26 cellular contexts compared by ENCODE assay signal in genomic region chr1:44514673-44515072, GRCh38.
"Had no signal": no experiment of that assay in that cellular context is flagged by ENCODE, and none has a peak within 500 bp of the region (broad histone marks: within the 10 kb centered on the region; RNA-seq: fewer than 3 reads in every experiment).

No MANE protein-coding gene starts in this region.

- FAIRE-seq: colon, endometrium had no signal

- H3K36me3 ChIP-seq: gastrocnemius medialis, transverse colon, WERI-Rb-1 had no signal

- H3K9me3 ChIP-seq: gastrocnemius medialis, testis, transverse colon had no signal

- H3K4me1 ChIP-seq: gastrocnemius medialis, testis, transverse colon had no signal

- H3K79me2 ChIP-seq: hepatocyte had no signal

- H2AFZ ChIP-seq: hepatocyte had no signal

- H3K4me3 ChIP-seq: gastrocnemius medialis, hepatocyte, skin epidermis, testis, transverse colon had no signal

- ATAC-seq: gastrocnemius medialis, natural killer cell, sciatic nerve, T-helper 17 cell had no signal

- H3K27ac ChIP-seq: gastrocnemius medialis, hepatocyte, skin epidermis, testis, transverse colon, WERI-Rb-1 had no signal

- DNase-seq: activated CD4-positive, alpha-beta memory T cell treated with anti-CD3 and anti-CD28 coated beads, Interleukin-2, amount 10 ng/mL, durations not matched to agents 7 days and 5 days; activated CD4-positive, alpha-beta T cell treated with anti-CD3 and anti-CD28 coated beads, Interleukin-2, amount 10 ng/mL, durations not matched to agents 24 days and 14 days; activated CD4-positive, CD25-positive, alpha-beta regulatory T cell treated with anti-CD3 and anti-CD28 coated beads, Interleukin-2, amount 50 U/mL, for 72 hours; activated CD8-positive, alpha-beta memory T cell treated with anti-CD3 and anti-CD28 coated beads, Interleukin-2, amount 50 U/mL, for 48 hours; activated gamma-delta T cell; activated naive CD4-positive, alpha-beta T cell treated with anti-CD3 and anti-CD28 coated beads, Interleukin-2, amount 50 U/mL, for 16 hours; activated T-cell treated with anti-CD3 and anti-CD28 coated beads, Interleukin-2, amount 50 U/mL, for 24 hours; dermis blood vessel endothelial cell; effector CD8-positive, alpha-beta T cell; gastrocnemius medialis; glutamatergic neuron; islet precursor cell; natural killer cell; posterior cingulate gyrus; stimulated activated CD4-positive, alpha-beta T cell treated with anti-CD3 and anti-CD28 coated beads, Interleukin-2, amount 100 ng/mL, for 24 hours; stimulated activated naive CD4-positive, alpha-beta T cell; T-helper 17 cell; T1000; testis; transverse colon; WERI-Rb-1 had no signal

- H3K27me3 ChIP-seq: testis had no signal

- H3K4me2 ChIP-seq: hepatocyte had no signal
